Comparison of ENCODE assay signal across 10 cellular contexts in genomic region chr17:57459286-57459915, GRCh38.
DNase-seq lines count a peak whose midpoint lies in the region; ATAC-seq and TF ChIP-seq lines count a peak whose summit lies in the region.
"Had no signal": no experiment of that assay in that cellular context is flagged by ENCODE, and none has a peak within 500 bp of the region (broad histone marks: within the 10 kb centered on the region; RNA-seq: fewer than 3 reads in every experiment).

No MANE protein-coding gene starts in this region.

- H3K79me2 ChIP-seq in mammary epithelial cell (ENCODE audit: insufficient read depth, low read length) = no peaks in the 10 kb centered on the region

- ATAC-seq in stimulated activated memory B cell treated with anti-CD40 and anti-IgM and Interleukin-4, amounts not matched to agents 10 μg/mL and 1 μg/mL and 100 μg/mL, for 72 hours = no peak
- ATAC-seq in CD4-positive, alpha-beta T cell (ENCODE audit: poor library complexity) = no peak
- ATAC-seq: GM23338 had no signal

- dilution Hi-C loops in mammary epithelial cell (cut with HindIII; ENCODE audit: low sequenced_read_pairs) = no loop called here

- no peak overlapping the region for H3K27ac Mint-ChIP-seq in activated naive CD4-positive, alpha-beta T cell treated with anti-CD3 and anti-CD28 coated beads for 36 hours
- no peak overlapping the region for H3K27ac Mint-ChIP-seq in activated naive CD4-positive, alpha-beta T cell treated with anti-CD3 and anti-CD28 coated beads, Interleukin-2, amount 10 ng/mL, durations not matched to agents 7 days and 5 days
- H3K27ac Mint-ChIP-seq in stimulated activated memory B cell treated with anti-CD40 and anti-IgM and Interleukin-4, amounts not matched to agents 10 μg/mL and 1 μg/mL and 100 μg/mL, for 72 hours = peak overlapping the region; percentile 90
- no peak overlapping the region for H3K27ac Mint-ChIP-seq in CD4-positive, alpha-beta T cell
- H3K27ac Mint-ChIP-seq: GM23338 had no signal

- H3K27ac ChIP-seq in mammary epithelial cell (ENCODE audit: insufficient read depth, low read depth, low read length) = peak overlapping the region; percentile 25
- no peak overlapping the region for H3K27ac ChIP-seq in ascending aorta
- H3K27ac ChIP-seq in CD4-positive, alpha-beta T cell (ENCODE audit: low read depth, low read length) = no peak overlapping the region
- H3K27ac ChIP-seq: neutrophil had no signal

- intact Hi-C loops in activated naive CD4-positive, alpha-beta T cell treated with anti-CD3 and anti-CD28 coated beads for 36 hours (cut with micrococcal nuclease) = no loop called here
- intact Hi-C loops in mammary epithelial cell (cut with micrococcal nuclease) (no loop called here), ascending aorta (cut with DNase I) (no loop called here)
- intact Hi-C loops in CD4-positive, alpha-beta T cell (cut with DNase I, micrococcal nuclease) = no loop called here

- peak; percentile 12 to 22 for TF ChIP-seq CTCF in mammary epithelial cell (conservative IDR thresholded peaks at IDR 0.05 in 1 of 2, IDR thresholded peaks at IDR 0.05 in 1 of 2; ENCODE audit: extremely low read depth in 1 of 2, insufficient read depth in 1 of 2, low read depth in 1 of 2, low read length in 2 of 2)
- TF ChIP-seq CTCF in ascending aorta (IDR thresholded peaks at IDR 0.05) = no peak
- no peak for TF ChIP-seq CTCF in CD4-positive, alpha-beta T cell (IDR thresholded peaks at IDR 0.05)

- WGBS in mammary epithelial cell (ENCODE audit: low coverage, missing lambda C conversion rate) = 44% methylated on average over 12 of the region's 12 CpGs

- H3K9me3 ChIP-seq in mammary epithelial cell (replicated peaks; ENCODE audit: insufficient read depth, low read length) (no peaks in the 10 kb centered on the region), ascending aorta (no peaks in the 10 kb centered on the region)
- no peaks in the 10 kb centered on the region for H3K9me3 ChIP-seq in CD4-positive, alpha-beta T cell (ENCODE audit: control insufficient read depth, low read length)
- H3K9me3 ChIP-seq: neutrophil had no signal

- no peak overlapping the region for H3K4me3 ChIP-seq in mammary epithelial cell (replicated peaks in 1 of 3; ENCODE audit: insufficient read depth in 1 of 3, low read depth in 2 of 3, low read length in 3 of 3)
- H3K4me3 ChIP-seq in ascending aorta = no peak overlapping the region
- H3K4me3 ChIP-seq: GM23338 had no signal

- peaks cover 19% of the 10 kb centered on the region for H3K4me1 ChIP-seq in mammary epithelial cell (ENCODE audit: insufficient read depth, low read length)
- peaks cover 0 to 1% of the 10 kb centered on the region in 2 donors for H3K4me1 ChIP-seq in ascending aorta

- CTCF ChIA-PET in activated naive CD4-positive, alpha-beta T cell treated with anti-CD3 and anti-CD28 coated beads for 36 hours (lab: Charles Lee) = interaction anchor here (0.6 kb wide), 1 partner anchor 19 kb away, joined by 3 read pairs; no protein-coding TSS in a partner anchor
- CTCF ChIA-PET in activated naive CD4-positive, alpha-beta T cell treated with anti-CD3 and anti-CD28 coated beads, Interleukin-2, amount 10 ng/mL, durations not matched to agents 7 days and 5 days (lab: Charles Lee) = interaction anchor here (1.5 kb wide), 1 partner anchor 217 kb away, joined by 3 read pairs; no protein-coding TSS in a partner anchor
- CTCF ChIA-PET in mammary epithelial cell (lab: Charles Lee; ENCODE audit: low non-redundant PET) = no interaction called here
- CTCF ChIA-PET in CD4-positive, alpha-beta T cell (lab: Charles Lee) = no interaction called here

- no peak overlapping the region for H3K4me3 Mint-ChIP-seq in activated naive CD4-positive, alpha-beta T cell treated with anti-CD3 and anti-CD28 coated beads for 36 hours
- H3K4me3 Mint-ChIP-seq in activated naive CD4-positive, alpha-beta T cell treated with anti-CD3 and anti-CD28 coated beads, Interleukin-2, amount 10 ng/mL, durations not matched to agents 7 days and 5 days = no peak overlapping the region
- H3K4me3 Mint-ChIP-seq in stimulated activated memory B cell treated with anti-CD40 and anti-IgM and Interleukin-4, amounts not matched to agents 10 μg/mL and 1 μg/mL and 100 μg/mL, for 72 hours = no peak overlapping the region
- no peak overlapping the region for H3K4me3 Mint-ChIP-seq in CD4-positive, alpha-beta T cell
- H3K4me3 Mint-ChIP-seq: GM23338 had no signal

- peaks cover 75% of the 10 kb centered on the region for H3K4me1 Mint-ChIP-seq in activated naive CD4-positive, alpha-beta T cell treated with anti-CD3 and anti-CD28 coated beads for 36 hours (ENCODE audit: low read depth)
- peaks cover 56% of the 10 kb centered on the region for H3K4me1 Mint-ChIP-seq in activated naive CD4-positive, alpha-beta T cell treated with anti-CD3 and anti-CD28 coated beads, Interleukin-2, amount 10 ng/mL, durations not matched to agents 7 days and 5 days
- peaks cover 79% of the 10 kb centered on the region for H3K4me1 Mint-ChIP-seq in stimulated activated memory B cell treated with anti-CD40 and anti-IgM and Interleukin-4, amounts not matched to agents 10 μg/mL and 1 μg/mL and 100 μg/mL, for 72 hours
- H3K4me1 Mint-ChIP-seq in CD4-positive, alpha-beta T cell (ENCODE audit: low read depth) = peaks cover 69% of the 10 kb centered on the region

- DNase-seq in activated naive CD4-positive, alpha-beta T cell treated with anti-CD3 and anti-CD28 coated beads for 36 hours = peak; percentile 51
- DNase-seq in activated naive CD4-positive, alpha-beta T cell treated with anti-CD3 and anti-CD28 coated beads, Interleukin-2, amount 10 ng/mL, durations not matched to agents 7 days and 5 days = no peak
- peak; percentile 42 for DNase-seq in NCI-H69 (lab: John Stamatoyannopoulos, UW)
- DNase-seq in mammary epithelial cell = peak; percentile 68
- DNase-seq in ascending aorta (ENCODE audit: low spot score in 2 of 2) = no peak
- DNase-seq in CD4-positive, alpha-beta T cell = no peak
- DNase-seq in NCI-H1092 (lab: John Stamatoyannopoulos, UW) = no peak

- H3K27me3 Mint-ChIP-seq in activated naive CD4-positive, alpha-beta T cell treated with anti-CD3 and anti-CD28 coated beads for 36 hours (ENCODE audit: low read depth) = no peaks in the 10 kb centered on the region
- H3K27me3 Mint-ChIP-seq in activated naive CD4-positive, alpha-beta T cell treated with anti-CD3 and anti-CD28 coated beads, Interleukin-2, amount 10 ng/mL, durations not matched to agents 7 days and 5 days = no peaks in the 10 kb centered on the region
- H3K27me3 Mint-ChIP-seq in stimulated activated memory B cell treated with anti-CD40 and anti-IgM and Interleukin-4, amounts not matched to agents 10 μg/mL and 1 μg/mL and 100 μg/mL, for 72 hours = no peaks in the 10 kb centered on the region
- H3K27me3 Mint-ChIP-seq in CD4-positive, alpha-beta T cell = no peaks in the 10 kb centered on the region

- H2AFZ ChIP-seq in mammary epithelial cell (ENCODE audit: low read depth, low read length) = no peak overlapping the region
- H2AFZ ChIP-seq: GM23338 had no signal

- H3K4me2 ChIP-seq in mammary epithelial cell (ENCODE audit: insufficient read depth, low read depth, low read length) = no peak overlapping the region
- H3K4me2 ChIP-seq: GM23338 had no signal

- H3K27me3 ChIP-seq in mammary epithelial cell (ENCODE audit: insufficient read depth, low read length) (no peaks in the 10 kb centered on the region), ascending aorta (no peaks in the 10 kb centered on the region)
- H3K27me3 ChIP-seq in CD4-positive, alpha-beta T cell (ENCODE audit: control insufficient read depth, insufficient read depth, low read length) = no peaks in the 10 kb centered on the region
- H3K27me3 ChIP-seq: neutrophil had no signal

- in situ Hi-C loops in mammary epithelial cell (cut with MboI; ENCODE audit: low sequenced_read_pairs in 2 of 2) = no loop called here

- H3K36me3 ChIP-seq in mammary epithelial cell (ENCODE audit: insufficient read depth, low read length) (no peaks in the 10 kb centered on the region), ascending aorta (no peaks in the 10 kb centered on the region)
- H3K36me3 ChIP-seq: neutrophil had no signal

- no peaks in the 10 kb centered on the region for H3K36me3 Mint-ChIP-seq in activated naive CD4-positive, alpha-beta T cell treated with anti-CD3 and anti-CD28 coated beads for 36 hours (ENCODE audit: low read depth)
- peaks cover 16% of the 10 kb centered on the region for H3K36me3 Mint-ChIP-seq in activated naive CD4-positive, alpha-beta T cell treated with anti-CD3 and anti-CD28 coated beads, Interleukin-2, amount 10 ng/mL, durations not matched to agents 7 days and 5 days
- H3K36me3 Mint-ChIP-seq in stimulated activated memory B cell treated with anti-CD40 and anti-IgM and Interleukin-4, amounts not matched to agents 10 μg/mL and 1 μg/mL and 100 μg/mL, for 72 hours = peaks cover 37% of the 10 kb centered on the region
- H3K36me3 Mint-ChIP-seq in CD4-positive, alpha-beta T cell (ENCODE audit: low read depth) = no peaks in the 10 kb centered on the region

- BruUV-seq in mammary epithelial cell (replicated peaks; lab: Mats Ljungman, UMichigan) = no TSS peak

- no peaks in the 10 kb centered on the region for H4K20me1 ChIP-seq in mammary epithelial cell (ENCODE audit: insufficient read depth, low read length)

- H3K9ac ChIP-seq in mammary epithelial cell (ENCODE audit: insufficient read depth, low read length) = no peak overlapping the region

- no peaks in the 10 kb centered on the region for H3K9me3 Mint-ChIP-seq in activated naive CD4-positive, alpha-beta T cell treated with anti-CD3 and anti-CD28 coated beads for 36 hours
- no peaks in the 10 kb centered on the region for H3K9me3 Mint-ChIP-seq in activated naive CD4-positive, alpha-beta T cell treated with anti-CD3 and anti-CD28 coated beads, Interleukin-2, amount 10 ng/mL, durations not matched to agents 7 days and 5 days
- peaks cover 3% of the 10 kb centered on the region for H3K9me3 Mint-ChIP-seq in stimulated activated memory B cell treated with anti-CD40 and anti-IgM and Interleukin-4, amounts not matched to agents 10 μg/mL and 1 μg/mL and 100 μg/mL, for 72 hours
- H3K9me3 Mint-ChIP-seq in CD4-positive, alpha-beta T cell = no peaks in the 10 kb centered on the region
- H3K9me3 Mint-ChIP-seq: GM23338 had no signal

- POLR2A ChIA-PET in CD4-positive, alpha-beta T cell (lab: Charles Lee) = no interaction called here

Comparison
In these comparisons a context has a peak if more than half of its experiments do, and no peak if none do; other contexts are left out.
1. DNase-seq: peak in activated naive CD4-positive, alpha-beta T cell treated with anti-CD3 and anti-CD28 coated beads for 36 hours (single experiment), NCI-H69 (single experiment) and mammary epithelial cell (single experiment); none in activated naive CD4-positive, alpha-beta T cell treated with anti-CD3 and anti-CD28 coated beads, Interleukin-2, amount 10 ng/mL, durations not matched to agents 7 days and 5 days (single experiment), ascending aorta (0 of 2), CD4-positive, alpha-beta T cell (0 of 10) and NCI-H1092 (single experiment).
2. CTCF ChIP-seq: peak in mammary epithelial cell (2 of 2); none in ascending aorta (0 of 3) and CD4-positive, alpha-beta T cell (single experiment).
3. CTCF ChIA-PET loops: an anchor here in activated naive CD4-positive, alpha-beta T cell treated with anti-CD3 and anti-CD28 coated beads for 36 hours (0.6 kb wide) and activated naive CD4-positive, alpha-beta T cell treated with anti-CD3 and anti-CD28 coated beads, Interleukin-2, amount 10 ng/mL, durations not matched to agents 7 days and 5 days (1.5 kb wide); none called in mammary epithelial cell and CD4-positive, alpha-beta T cell.